In the genomic region with DNA sequence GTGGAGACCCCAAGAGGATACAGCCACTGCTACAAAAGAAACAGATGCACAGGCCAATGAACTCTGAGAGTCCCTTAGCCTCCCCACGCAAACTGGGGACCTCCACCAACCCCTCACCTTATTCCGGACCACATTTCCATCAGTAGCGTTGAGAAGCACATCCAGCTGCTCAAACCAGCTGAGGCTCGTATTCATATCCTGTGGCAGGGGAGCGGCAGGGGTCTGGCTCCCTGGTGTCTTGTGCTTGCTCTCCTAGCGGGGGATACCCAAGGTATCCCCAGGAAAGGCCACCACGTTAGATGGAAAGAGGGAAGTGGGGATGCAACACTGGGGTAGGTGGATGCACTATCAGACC, we compare ENCODE assay signal across 8 cellular contexts. TPM values are rescaled to one million over a fixed set of nuclear protein-coding genes. Genes with fewer than 3 reads are reported as not detected.
DNase-seq lines count a peak whose midpoint lies in the region; ATAC-seq, FAIRE-seq and TF ChIP-seq lines count a peak whose summit lies in the region.

No MANE protein-coding gene starts in this region.

- RAD21 ChIA-PET in GM12878 (lab: Charles Lee; ENCODE audit: unreplicated experiment), result interaction anchor here (0.5 to 4.8 kb wide), 14 partner anchors 8 to 485 kb away, joined by 3 to 47 read pairs (median 10); partner anchors contain the start of genes AKR1A1, MUTYH, NASP and PRDX1

- in situ Hi-C loops in GM12878 (cut with MboI), result loop anchor here (10.0 kb wide), 1 partner anchor 765 kb away; the partner anchor contains the start of genes KIF2C and RNU5D-1

- TF ChIP-seq RAD21 in GM12878 (IDR thresholded peaks at IDR 0.05; ENCODE audit: insufficient read depth, low read depth, low read length), result no peak

- POLR2A ChIA-PET in GM12878 (lab: Charles Lee), result interaction anchor here (0.7 to 5.0 kb wide), 14 partner anchors 9 to 196 kb away, joined by 3 to 42 read pairs (median 4); partner anchors contain the start of genes AKR1A1, MUTYH, NASP and PRDX1

- no peak for TF ChIP-seq CTCF in GM06990 (IDR thresholded peaks at IDR 0.05; ENCODE audit: insufficient read depth, low read length, poor library complexity, severe bottlenecking)
- no peak for TF ChIP-seq CTCF in GM12878 (IDR thresholded peaks at IDR 0.05 in 2 of 3, conservative IDR thresholded peaks at IDR 0.05 in 1 of 3; ENCODE audit: control insufficient read depth in 2 of 3, extremely low read depth in 1 of 3, insufficient read depth in 1 of 3, low read depth in 3 of 3, low read length in 3 of 3)
- TF ChIP-seq CTCF in lower lobe of right lung (IDR thresholded peaks at IDR 0.05), result no peak
- TF ChIP-seq CTCF in uterus (IDR thresholded peaks at IDR 0.05), result no peak
- TF ChIP-seq CTCF in D721Med (IDR thresholded peaks at IDR 0.05; ENCODE audit: insufficient read depth, missing control alignments), result no peak

- H3K36me3 ChIP-seq in GM06990 (ENCODE audit: control insufficient read depth, insufficient read depth, low read length), result no peaks in the 10 kb centered on the region; the same call in none of the 2 replicates
- no peaks in the 10 kb centered on the region for H3K36me3 ChIP-seq in GM12878 (ENCODE audit: control insufficient read depth in 2 of 2, insufficient read depth in 2 of 2, low read length in 1 of 2)
- no peaks in the 10 kb centered on the region for H3K36me3 ChIP-seq in lower lobe of right lung
- no peaks in the 10 kb centered on the region for H3K36me3 ChIP-seq in uterus

- ATAC-seq in HG03108 (IDR thresholded peaks at IDR 0.05; ENCODE audit: unreplicated experiment) (peak; percentile 0), GM12878 (no peak; the same call in 2 of the 3 replicates), lower lobe of right lung (no peak), HG03520 (IDR thresholded peaks at IDR 0.05; ENCODE audit: unreplicated experiment) (no peak)

- H3K4me3 ChIP-seq in GM06990 (replicated peaks; ENCODE audit: low read depth, low read length), result peak overlapping the region; percentile 97
- peak overlapping the region; percentile 93 for H3K4me3 ChIP-seq in GM12878
- peak overlapping the region; percentile 74 for H3K4me3 ChIP-seq in lower lobe of right lung
- H3K4me3 ChIP-seq in uterus, result peak overlapping the region; percentile 50 to 63

- intact Hi-C loops in GM12878 (cut with micrococcal nuclease; ENCODE audit: unreplicated experiment) (no loop called here), lower lobe of right lung (cut with DNase I) (loop anchor here (10.0 kb wide), 1 partner anchor 145 kb away; no protein-coding TSS in a partner anchor), uterus (cut with DNase I; ENCODE audit: low total_unique reads) (loop anchor here (10.0 kb wide), 1 partner anchor 155 kb away; the partner anchor contains the start of genes MUTYH and TOE1)

- no peak for TF ChIP-seq EP300 in GM12878 (IDR thresholded peaks at IDR 0.05; ENCODE audit: borderline replicate concordance in 1 of 2, control insufficient read depth in 1 of 2, low read depth in 2 of 2, low read length in 2 of 2)

- no peak for TF ChIP-seq POLR2A in GM12878 (IDR thresholded peaks at IDR 0.05; ENCODE audit: low read depth, low read length)
- TF ChIP-seq POLR2A in uterus (IDR thresholded peaks at IDR 0.05), result no peak

- H2AFZ ChIP-seq in GM12878 (ENCODE audit: control insufficient read depth, low read depth, low read length), result peak overlapping the region; percentile 94

- 2% methylated on average over 7 of the region's 7 CpGs for WGBS in GM12878 (ENCODE audit: insufficient coverage, insufficient replicate concordance, low lambda C conversion rate, missing lambda C conversion rate)

- peaks cover 9% of the 10 kb centered on the region for H3K79me2 ChIP-seq in GM12878 (ENCODE audit: control insufficient read depth, insufficient read depth, low read length)

- no TSS peak for BruUV-seq in GM12878 (replicated peaks; lab: Mats Ljungman, UMichigan)

- FAIRE-seq in GM12878 (lab: Jason Lieb, UNC), result no peak
- FAIRE-seq in D721Med (lab: Jason Lieb, UNC), result no peak

- H3K27ac ChIP-seq in GM12878 (ENCODE audit: control insufficient read depth, insufficient read depth), result peak overlapping the region; percentile 54
- peak overlapping the region; percentile 51 for H3K27ac ChIP-seq in lower lobe of right lung
- H3K27ac ChIP-seq in uterus, result peak overlapping the region; percentile 74 to 80

- CTCF ChIA-PET in GM12878 (lab: Yijun Ruan, JAX), result interaction anchor here (0.9 to 7.4 kb wide), 13 partner anchors 8 to 767 kb away, joined by 3 to 84 read pairs (median 5); partner anchors contain the start of genes AKR1A1, MUTYH, PRDX1 and TESK2

- H3K4me1 ChIP-seq in GM12878 (ENCODE audit: control insufficient read depth, insufficient read depth, low read length) (peaks cover 15% of the 10 kb centered on the region), lower lobe of right lung (peaks cover 20% of the 10 kb centered on the region), uterus (peaks cover 0 to 7% of the 10 kb centered on the region in 2 donors)

- H4K20me1 ChIP-seq in GM12878 (ENCODE audit: control insufficient read depth, insufficient read depth), result no peaks in the 10 kb centered on the region

- peak overlapping the region; percentile 91 for H3K4me2 ChIP-seq in GM12878 (ENCODE audit: control insufficient read depth, insufficient read depth)

- H3K9ac ChIP-seq in GM12878 (ENCODE audit: control insufficient read depth, insufficient read depth, low read length), result peak overlapping the region; percentile 70

- no peak for DNase-seq in GM06990 (ENCODE audit: extremely low read depth, insufficient read length)
- no peak for DNase-seq in GM12878 (ENCODE audit: low read depth, low spot score)
- no peak for DNase-seq in lower lobe of right lung
- no peak for DNase-seq in uterus
- DNase-seq in NCI-H2196 (lab: John Stamatoyannopoulos, UW; ENCODE audit: unreplicated experiment), result no peak
- no peak for DNase-seq in D721Med (ENCODE audit: insufficient read length, low spot score)

- no peaks in the 10 kb centered on the region for H3K27me3 ChIP-seq in GM06990 (replicated peaks; ENCODE audit: control insufficient read depth, insufficient read depth, low read length)
- H3K27me3 ChIP-seq in GM12878 (replicated peaks in 1 of 2; ENCODE audit: control insufficient read depth in 2 of 2, insufficient read depth in 2 of 2, low read length in 1 of 2), result no peaks in the 10 kb centered on the region
- no peaks in the 10 kb centered on the region for H3K27me3 ChIP-seq in lower lobe of right lung (ENCODE audit: low read depth)
- H3K27me3 ChIP-seq in uterus, result no peaks in the 10 kb centered on the region

- SMC1A ChIA-PET in GM12878 (lab: Charles Lee; ENCODE audit: uncharacterized antibody, unreplicated experiment), result interaction anchor here (0.9 to 4.3 kb wide), 19 partner anchors 7 to 488 kb away, joined by 3 to 47 read pairs (median 5); partner anchors contain the start of genes AKR1A1, HECTD3, MUTYH and NASP

- H3K9me3 ChIP-seq in GM12878 (replicated peaks; ENCODE audit: control insufficient read depth, insufficient read depth, low read length) (no peaks in the 10 kb centered on the region), lower lobe of right lung (no peaks in the 10 kb centered on the region), uterus (no peaks in the 10 kb centered on the region)

RNA-seq across cellular contexts. Expression of gene CCDC163, which starts 0.5 kb away (rescaled TPM):
- total RNA-seq in GM12878 (2013; cell fraction: nucleolus; rRNA removed), result 2.0 and 2.6 TPM in 2 replicates
- total RNA-seq in GM12878 (2014; rRNA removed) (2.3 and 3.2 TPM in 2 replicates), GM12878 (2014; rRNA removed; fragmentation: Illumina TruSeq; extraction: Trizol) (2.0 and 2.1 TPM in 2 replicates), GM12878 (2021) (2.4 and 2.9 TPM in 2 replicates), lower lobe of right lung (0.77 TPM), uterus (1 to 10 TPM in 2 of 4 donors, under 1 TPM in 1, not detected in 1; 0.35 to 7.2 (median 3.8) TPM)
- 2.5 TPM for polyA plus RNA-seq in GM12878 (2011; ENCODE audit: low read depth)
- polyA plus RNA-seq in GM12878 (2011; rRNA removed) (2.6 and 3.2 TPM in 2 replicates), GM12878 (2014; fragmentation: Illumina TruSeq; extraction: Trizol) (2.7 and 3.0 TPM in 2 replicates), GM12878 (2014; fragmentation: Nextera tagmentation; extraction: Ambion mirVana) (1 to 10 TPM; 1.4 to 2.3 TPM), GM12878 (2014; rRNA removed) (3.6 and 5.3 TPM in 2 replicates), GM12878 (2016; fragmentation: Nextera tagmentation; extraction: Ambion mirVana) (1 to 10 TPM; 2.3 to 4.0 TPM)
- polyA plus RNA-seq in GM12878 (2011; cell fraction: cytosol; rRNA removed), result 5.2 and 6.2 TPM in 2 replicates
- 3.1 and 4.0 TPM in 2 replicates for polyA plus RNA-seq in GM12878 (2011; cell fraction: nucleus; rRNA removed)
- polyA plus RNA-seq in GM12878 (2012), result 3.4 and 4.8 TPM in 2 replicates
- polyA minus RNA-seq in GM12878 (2011; rRNA and poly(A)+ RNA removed), result 3.3 and 3.9 TPM in 2 replicates
- polyA minus RNA-seq in GM12878 (2011; cell fraction: cytosol; rRNA and poly(A)+ RNA removed), result 0.94 and 3.0 TPM in 2 replicates
- 3.5 and 3.9 TPM in 2 replicates for polyA minus RNA-seq in GM12878 (2011; cell fraction: nucleus; rRNA and poly(A)+ RNA removed)

RNA-seq across cellular contexts. Expression of gene MMACHC, which starts 0.7 kb away (rescaled TPM):
- 5.3 and 6.3 TPM in 2 replicates for total RNA-seq in GM12878 (2013; cell fraction: nucleolus; rRNA removed)
- 10.8 and 13.6 TPM in 2 replicates for total RNA-seq in GM12878 (2014; rRNA removed)
- total RNA-seq in GM12878 (2014; rRNA removed; fragmentation: Illumina TruSeq; extraction: Trizol), result 7.3 and 7.6 TPM in 2 replicates
- total RNA-seq in GM12878 (2021), result 14.2 and 14.8 TPM in 2 replicates
- 1.5 TPM for polyA plus RNA-seq in GM12878 (2011; ENCODE audit: low read depth)
- polyA plus RNA-seq in GM12878 (2011; rRNA removed), result 5.6 and 6.8 TPM in 2 replicates
- polyA plus RNA-seq in GM12878 (2011; cell fraction: cytosol; rRNA removed), result 10.3 and 10.8 TPM in 2 replicates
- polyA plus RNA-seq in GM12878 (2011; cell fraction: nucleus; rRNA removed), result 5.8 and 6.5 TPM in 2 replicates
- 5.1 and 5.9 TPM in 2 replicates for polyA plus RNA-seq in GM12878 (2012)
- polyA plus RNA-seq in GM12878 (2014; fragmentation: Illumina TruSeq; extraction: Trizol), result 8.1 and 11.7 TPM in 2 replicates
- 1 to 10 TPM; 4.6 to 5.7 TPM for polyA plus RNA-seq in GM12878 (2014; fragmentation: Nextera tagmentation; extraction: Ambion mirVana)
- polyA plus RNA-seq in GM12878 (2014; rRNA removed), result 9.4 and 9.8 TPM in 2 replicates
- 10 to 100 TPM in 1 of 2 experiments, 1 to 10 TPM in 1; 10.0 to 12.3 TPM for polyA plus RNA-seq in GM12878 (2016; fragmentation: Nextera tagmentation; extraction: Ambion mirVana)
- polyA minus RNA-seq in GM12878 (2011; rRNA and poly(A)+ RNA removed), result 12.1 and 19.3 TPM in 2 replicates
- 4.7 and 5.9 TPM in 2 replicates for polyA minus RNA-seq in GM12878 (2011; cell fraction: cytosol; rRNA and poly(A)+ RNA removed)
- polyA minus RNA-seq in GM12878 (2011; cell fraction: nucleus; rRNA and poly(A)+ RNA removed), result 3.0 and 5.8 TPM in 2 replicates
- 5.9 TPM for total RNA-seq in lower lobe of right lung
- 1 to 10 TPM in 2 of 4 donors, under 1 TPM in 1, not detected in 1; 0.26 to 4.5 (median 3.4) TPM for total RNA-seq in uterus

RNA-seq across cellular contexts. Expression of gene TESK2, which starts 8.4 kb away (rescaled TPM):
- 16.5 and 21.3 TPM in 2 replicates for total RNA-seq in GM12878 (2013; cell fraction: nucleolus; rRNA removed)
- total RNA-seq in GM12878 (2014; rRNA removed) (5.7 and 6.8 TPM in 2 replicates), GM12878 (2014; rRNA removed; fragmentation: Illumina TruSeq; extraction: Trizol) (4.4 and 4.7 TPM in 2 replicates), GM12878 (2021) (6.2 and 7.1 TPM in 2 replicates), lower lobe of right lung (8.2 TPM), uterus (1 to 10 TPM in 3 of 4 donors, under 1 TPM in 1; 0.29 to 7.5 (median 2.1) TPM)
- 7.6 TPM for polyA plus RNA-seq in GM12878 (2011; ENCODE audit: low read depth)
- polyA plus RNA-seq in GM12878 (2011; rRNA removed) (8.3 and 10.0 TPM in 2 replicates), GM12878 (2014; fragmentation: Illumina TruSeq; extraction: Trizol) (6.7 and 7.5 TPM in 2 replicates), GM12878 (2014; fragmentation: Nextera tagmentation; extraction: Ambion mirVana) (1 to 10 TPM; 2.2 to 2.5 TPM), GM12878 (2014; rRNA removed) (5.9 and 7.1 TPM in 2 replicates), GM12878 (2016; fragmentation: Nextera tagmentation; extraction: Ambion mirVana) (1 to 10 TPM; 3.6 to 3.9 TPM)
- 7.9 and 9.5 TPM in 2 replicates for polyA plus RNA-seq in GM12878 (2011; cell fraction: cytosol; rRNA removed)
- 10.4 and 12.5 TPM in 2 replicates for polyA plus RNA-seq in GM12878 (2011; cell fraction: nucleus; rRNA removed)
- polyA plus RNA-seq in GM12878 (2012), result 7.3 and 10.3 TPM in 2 replicates
- 6.1 and 11.0 TPM in 2 replicates for polyA minus RNA-seq in GM12878 (2011; rRNA and poly(A)+ RNA removed)
- 1.4 and 3.2 TPM in 2 replicates for polyA minus RNA-seq in GM12878 (2011; cell fraction: cytosol; rRNA and poly(A)+ RNA removed)
- polyA minus RNA-seq in GM12878 (2011; cell fraction: nucleus; rRNA and poly(A)+ RNA removed), result 3.3 and 3.5 TPM in 2 replicates

RNA-seq across cellular contexts. Expression of gene PRDX1, which starts 22.3 kb away (rescaled TPM):
- total RNA-seq in GM12878 (2013; cell fraction: nucleolus; rRNA removed), result 28.3 and 29.3 TPM in 2 replicates
- total RNA-seq in GM12878 (2014; rRNA removed), result 822 and 988 TPM in 2 replicates
- 779 and 790 TPM in 2 replicates for total RNA-seq in GM12878 (2014; rRNA removed; fragmentation: Illumina TruSeq; extraction: Trizol)
- 630 and 659 TPM in 2 replicates for total RNA-seq in GM12878 (2021)
- 509 TPM for polyA plus RNA-seq in GM12878 (2011; ENCODE audit: low read depth)
- polyA plus RNA-seq in GM12878 (2011; rRNA removed), result 784 and 883 TPM in 2 replicates
- 460 and 514 TPM in 2 replicates for polyA plus RNA-seq in GM12878 (2011; cell fraction: cytosol; rRNA removed)
- 254 and 281 TPM in 2 replicates for polyA plus RNA-seq in GM12878 (2011; cell fraction: nucleus; rRNA removed)
- polyA plus RNA-seq in GM12878 (2012), result 373 and 379 TPM in 2 replicates
- 752 and 883 TPM in 2 replicates for polyA plus RNA-seq in GM12878 (2014; fragmentation: Illumina TruSeq; extraction: Trizol)
- 1,000 to 10,000 TPM; 1,264 to 1,775 TPM for polyA plus RNA-seq in GM12878 (2014; fragmentation: Nextera tagmentation; extraction: Ambion mirVana)
- polyA plus RNA-seq in GM12878 (2014; rRNA removed), result 763 and 801 TPM in 2 replicates
- 1,000 to 10,000 TPM; 1,223 to 1,315 TPM for polyA plus RNA-seq in GM12878 (2016; fragmentation: Nextera tagmentation; extraction: Ambion mirVana)
- polyA minus RNA-seq in GM12878 (2011; rRNA and poly(A)+ RNA removed), result 315 and 352 TPM in 2 replicates
- polyA minus RNA-seq in GM12878 (2011; cell fraction: cytosol; rRNA and poly(A)+ RNA removed), result 102 and 104 TPM in 2 replicates
- 49.7 and 63.3 TPM in 2 replicates for polyA minus RNA-seq in GM12878 (2011; cell fraction: nucleus; rRNA and poly(A)+ RNA removed)
- total RNA-seq in lower lobe of right lung, result 417 TPM
- 100 to 1,000 TPM; 189 to 253 (median 202) TPM for total RNA-seq in uterus

RNA-seq across cellular contexts. Expression of gene AKR1A1, which starts 51.2 kb away (rescaled TPM):
- 82.3 and 85.2 TPM in 2 replicates for total RNA-seq in GM12878 (2013; cell fraction: nucleolus; rRNA removed)
- total RNA-seq in GM12878 (2014; rRNA removed), result 208 and 209 TPM in 2 replicates
- 187 and 189 TPM in 2 replicates for total RNA-seq in GM12878 (2014; rRNA removed; fragmentation: Illumina TruSeq; extraction: Trizol)
- 259 and 260 TPM in 2 replicates for total RNA-seq in GM12878 (2021)
- 223 TPM for polyA plus RNA-seq in GM12878 (2011; ENCODE audit: low read depth)
- 243 and 335 TPM in 2 replicates for polyA plus RNA-seq in GM12878 (2011; rRNA removed)
- polyA plus RNA-seq in GM12878 (2011; cell fraction: cytosol; rRNA removed), result 422 and 450 TPM in 2 replicates
- polyA plus RNA-seq in GM12878 (2011; cell fraction: nucleus; rRNA removed), result 238 and 249 TPM in 2 replicates
- 188 and 204 TPM in 2 replicates for polyA plus RNA-seq in GM12878 (2012)
- 182 and 222 TPM in 2 replicates for polyA plus RNA-seq in GM12878 (2014; fragmentation: Illumina TruSeq; extraction: Trizol)
- polyA plus RNA-seq in GM12878 (2014; fragmentation: Nextera tagmentation; extraction: Ambion mirVana), result 100 to 1,000 TPM; 199 to 200 TPM
- 253 and 265 TPM in 2 replicates for polyA plus RNA-seq in GM12878 (2014; rRNA removed)
- 100 to 1,000 TPM; 309 to 334 TPM for polyA plus RNA-seq in GM12878 (2016; fragmentation: Nextera tagmentation; extraction: Ambion mirVana)
- polyA minus RNA-seq in GM12878 (2011; rRNA and poly(A)+ RNA removed), result 265 and 347 TPM in 2 replicates
- polyA minus RNA-seq in GM12878 (2011; cell fraction: cytosol; rRNA and poly(A)+ RNA removed), result 80.9 and 94.5 TPM in 2 replicates
- 56.6 and 85.1 TPM in 2 replicates for polyA minus RNA-seq in GM12878 (2011; cell fraction: nucleus; rRNA and poly(A)+ RNA removed)
- total RNA-seq in lower lobe of right lung, result 203 TPM
- 100 to 1,000 TPM in 2 of 4 donors, 10 to 100 TPM in 2; 75.3 to 162 (median 106) TPM for total RNA-seq in uterus
